ENCODE assay signal across 22 cellular contexts in the genomic region with DNA sequence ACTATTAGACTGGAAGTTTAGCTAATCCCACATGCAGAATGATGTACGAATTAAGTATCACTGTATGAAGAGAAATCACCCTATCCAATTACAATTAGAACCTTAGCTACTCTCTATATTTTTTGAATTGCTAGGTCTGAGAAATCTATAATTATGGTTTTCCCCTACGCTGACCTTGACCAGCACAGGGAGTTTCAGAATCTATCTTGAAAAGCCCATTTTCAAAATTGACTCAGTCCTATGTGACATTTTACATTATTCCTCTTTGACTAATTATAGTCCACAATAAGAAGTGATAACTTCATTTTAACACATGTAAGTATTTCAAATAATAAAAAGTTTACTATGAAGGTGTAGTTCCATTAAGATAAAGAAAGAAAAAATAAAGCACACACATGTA. TPM values are rescaled to one million over a fixed set of nuclear protein-coding genes. Genes with fewer than 3 reads are reported as not detected.
DNase-seq lines count a peak whose midpoint lies in the region; ATAC-seq, FAIRE-seq and TF ChIP-seq lines count a peak whose summit lies in the region.
"Had no signal": no experiment of that assay in that cellular context is flagged by ENCODE, and none has a peak within 500 bp of the region (broad histone marks: within the 10 kb centered on the region; RNA-seq: fewer than 3 reads in every experiment).

No MANE protein-coding gene starts in this region.

- H3K9ac ChIP-seq in MM.1S (ENCODE audit: low read length) = no peak overlapping the region
- H3K9ac ChIP-seq in HepG2 (ENCODE audit: insufficient read depth, low read depth, low read length) = no peak overlapping the region

- ATAC-seq in GM18511 (IDR thresholded peaks at IDR 0.05; ENCODE audit: unreplicated experiment) = peak; percentile 56
- ATAC-seq in HG02588 (IDR thresholded peaks at IDR 0.05; ENCODE audit: unreplicated experiment) = peak; percentile 62
- no peak for ATAC-seq in HepG2
- ATAC-seq: GM23338 had no signal

- no peak for TF ChIP-seq POLR2A in HepG2 (IDR thresholded peaks at IDR 0.05; ENCODE audit: insufficient read depth in 1 of 2, low read depth in 2 of 2, low read length in 2 of 2)

- H3K9me3 ChIP-seq in MM.1S (replicated peaks; ENCODE audit: insufficient read depth, low read length) (no peaks in the 10 kb centered on the region), HepG2 (ENCODE audit: low read length) (no peaks in the 10 kb centered on the region)
- H3K9me3 ChIP-seq: BE2C had no signal

- no peaks in the 10 kb centered on the region for H3K9me2 ChIP-seq in MM.1S (replicated peaks; ENCODE audit: insufficient read depth, low read length)

- no peak for FAIRE-seq in HepG2 (lab: Jason Lieb, UNC)
- FAIRE-seq: A204.1, D721Med, GM18507, GM19239 had no signal

- H3K79me2 ChIP-seq in MM.1S (ENCODE audit: low read length) (no peaks in the 10 kb centered on the region), HepG2 (ENCODE audit: insufficient read depth, low read length) (no peaks in the 10 kb centered on the region)

- no peak overlapping the region for H2AFZ ChIP-seq in MM.1S (ENCODE audit: low read length)
- no peak overlapping the region for H2AFZ ChIP-seq in HepG2 (ENCODE audit: low read length)
- H2AFZ ChIP-seq: GM23338 had no signal

- POLR2A ChIA-PET in HepG2 (lab: Yijun Ruan, JAX) = no interaction called here

- TF ChIP-seq CTCF in MM.1S (IDR thresholded peaks at IDR 0.05; ENCODE audit: low read length) (no peak), HepG2 (CRISPR knock-in tag; IDR thresholded peaks at IDR 0.05) (no peak)

- H3K27me3 ChIP-seq in MM.1S (replicated peaks; ENCODE audit: insufficient read depth, low read length) = no peaks in the 10 kb centered on the region
- H3K27me3 ChIP-seq in HepG2 (ENCODE audit: control insufficient read depth in 1 of 2, insufficient read depth in 2 of 2, low read length in 2 of 2) = no peaks in the 10 kb centered on the region
- H3K27me3 ChIP-seq: BE2C had no signal

- CTCF ChIA-PET in HepG2 (lab: Yijun Ruan, JAX; ENCODE audit: low intra/inter-chr PET ratio, low total read pairs) = no interaction called here

- H4K20me1 ChIP-seq in MM.1S (ENCODE audit: insufficient read depth, low read length) (no peaks in the 10 kb centered on the region), HepG2 (ENCODE audit: insufficient read depth, low read length) (no peaks in the 10 kb centered on the region)

- H3F3A ChIP-seq in MM.1S (ENCODE audit: insufficient read depth, low read length) = no peaks in the 10 kb centered on the region

- TF ChIP-seq RAD21 in HepG2 (CRISPR knock-in tag; IDR thresholded peaks at IDR 0.05) = no peak

- 14% methylated on average over 2 of the region's 2 CpGs for WGBS in HepG2 (ENCODE audit: low lambda C conversion rate)

- no peak overlapping the region for H3K4me3 ChIP-seq in MM.1S (ENCODE audit: low read length)
- no peak overlapping the region for H3K4me3 ChIP-seq in HepG2 (replicated peaks in 1 of 3; ENCODE audit: insufficient read depth in 1 of 3, low read depth in 2 of 3, low read length in 3 of 3)
- H3K4me3 ChIP-seq: GM23338 had no signal

- H3K4me1 ChIP-seq in MM.1S (ENCODE audit: low read length) (peaks cover 17% of the 10 kb centered on the region), HepG2 (ENCODE audit: insufficient read depth, low read length) (no peaks in the 10 kb centered on the region)

- no peak for TF ChIP-seq EP300 in HepG2 (IDR thresholded peaks at IDR 0.05; ENCODE audit: low read depth in 2 of 2, low read length in 2 of 2)
- TF ChIP-seq EP300 in HepG2 (CRISPR knock-in tag; IDR thresholded peaks at IDR 0.05; ENCODE audit: borderline replicate concordance) = no peak

- peak overlapping the region; percentile 23; the same call in 1 of the 2 replicates for H3K4me2 ChIP-seq in MM.1S (ENCODE audit: low read depth, low read length)
- H3K4me2 ChIP-seq in HepG2 (ENCODE audit: low read depth, low read length) = no peak overlapping the region
- H3K4me2 ChIP-seq: GM23338 had no signal

- H3K36me3 ChIP-seq in MM.1S (replicated peaks; ENCODE audit: insufficient read depth, low read length) (no peaks in the 10 kb centered on the region), HepG2 (replicated peaks in 1 of 2; ENCODE audit: control insufficient read depth in 1 of 2, insufficient read depth in 2 of 2, low read length in 2 of 2) (no peaks in the 10 kb centered on the region)
- H3K36me3 ChIP-seq: BE2C had no signal

- DNase-seq in MM.1S (no peak), NCI-H1417 (lab: John Stamatoyannopoulos, UW) (no peak), amniotic stem cell (lab: John Stamatoyannopoulos, UW) (no peak), HepG2 (ENCODE audit: low spot score) (no peak), NCI-H226 (no peak)
- DNase-seq: BE2C; CD4-positive, alpha-beta memory T cell; COR-L47; DMS153; DMS79 treated with DMSO at 0.1 percent for 48 hours; EL; GDM1; H7; KG1 had no signal

- H3K27ac ChIP-seq in MM.1S (ENCODE audit: low read length) (0 out of 2 replicates have a peak overlapping the region, but pooled peaks have one; percentile 2), HepG2 (ENCODE audit: extremely low read length, insufficient read depth, low read length) (no peak overlapping the region)
- H3K27ac ChIP-seq: C4-2B had no signal

- intact Hi-C loops in HepG2 (cut with micrococcal nuclease; ENCODE audit: unreplicated experiment) = no loop called here

- no TSS peak for BruUV-seq in HepG2 (replicated peaks; lab: Mats Ljungman, UMichigan)

- in situ Hi-C loops in HepG2 (cut with HindIII; ENCODE audit: extremely low pct_ligation_motif_present, low pct_unique_long_range_greater_than_20kb) = no loop called here

TF ChIP-seq in HepG2, 621 proteins besides CTCF, POLR2A, EP300 and RAD21:
- TF ChIP-seq, protein P1, sequence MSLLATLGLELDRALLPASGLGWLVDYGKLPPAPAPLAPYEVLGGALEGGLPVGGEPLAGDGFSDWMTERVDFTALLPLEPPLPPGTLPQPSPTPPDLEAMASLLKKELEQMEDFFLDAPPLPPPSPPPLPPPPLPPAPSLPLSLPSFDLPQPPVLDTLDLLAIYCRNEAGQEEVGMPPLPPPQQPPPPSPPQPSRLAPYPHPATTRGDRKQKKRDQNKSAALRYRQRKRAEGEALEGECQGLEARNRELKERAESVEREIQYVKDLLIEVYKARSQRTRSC (CRISPR knock-in tag; IDR thresholded peaks at IDR 0.05; ENCODE audit: low read depth) = no peak
- TF ChIP-seq, protein P2, sequence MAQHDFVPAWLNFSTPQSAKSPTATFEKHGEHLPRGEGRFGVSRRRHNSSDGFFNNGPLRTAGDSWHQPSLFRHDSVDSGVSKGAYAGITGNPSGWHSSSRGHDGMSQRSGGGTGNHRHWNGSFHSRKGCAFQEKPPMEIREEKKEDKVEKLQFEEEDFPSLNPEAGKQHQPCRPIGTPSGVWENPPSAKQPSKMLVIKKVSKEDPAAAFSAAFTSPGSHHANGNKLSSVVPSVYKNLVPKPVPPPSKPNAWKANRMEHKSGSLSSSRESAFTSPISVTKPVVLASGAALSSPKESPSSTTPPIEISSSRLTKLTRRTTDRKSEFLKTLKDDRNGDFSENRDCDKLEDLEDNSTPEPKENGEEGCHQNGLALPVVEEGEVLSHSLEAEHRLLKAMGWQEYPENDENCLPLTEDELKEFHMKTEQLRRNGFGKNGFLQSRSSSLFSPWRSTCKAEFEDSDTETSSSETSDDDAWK (CRISPR knock-in tag; IDR thresholded peaks at IDR 0.05) = no peak
- TF ChIP-seq ZNF670 (CRISPR knock-in tag; IDR thresholded peaks at IDR 0.05; ENCODE audit: borderline replicate concordance) = no peak
TF ChIP-seq in HepG2: peak in this region for 0.

RNA-seq across cellular contexts. Expression of a gene that starts 21.5 kb away (rescaled TPM):
- total RNA-seq in HepG2 (2016; rRNA removed; fragmentation: Illumina TruSeq; extraction: Trizol) = 5.4 and 6.3 TPM in 2 replicates
- total RNA-seq in HepG2 (2016; cell fraction: cytosol; rRNA removed; fragmentation: Illumina TruSeq; extraction: Trizol; ENCODE audit: low read depth) = 0.40 and 0.44 TPM in 2 replicates
- 4.6 and 6.1 TPM in 2 replicates for total RNA-seq in HepG2 (2016; cell fraction: insoluble cytoplasmic fraction; rRNA removed; fragmentation: Illumina TruSeq; extraction: Trizol)
- 0.62 and 1.2 TPM in 2 replicates for total RNA-seq in HepG2 (2016; cell fraction: membrane; rRNA removed; fragmentation: Illumina TruSeq; extraction: Trizol)
- total RNA-seq in HepG2 (2016; cell fraction: nucleus; rRNA removed; fragmentation: Illumina TruSeq; extraction: Trizol) = 5.1 and 5.8 TPM in 2 replicates
- polyA plus RNA-seq in HepG2 (2011; rRNA removed) = 2.3 and 2.4 TPM in 2 replicates
- polyA plus RNA-seq in HepG2 (2011; cell fraction: cytosol; rRNA removed) = 0.43 and 1.1 TPM in 2 replicates
- 2.7 and 3.7 TPM in 2 replicates for polyA plus RNA-seq in HepG2 (2011; cell fraction: nucleus; rRNA removed)
- polyA plus RNA-seq in HepG2 (2012) = 2.0 and 2.5 TPM in 2 replicates
- 0.16 and 0.23 TPM in 2 replicates for polyA plus RNA-seq in HepG2 (2016; cell fraction: cytosol; fragmentation: Illumina TruSeq; extraction: Trizol; ENCODE audit: low read depth)
- 4.1 and 4.4 TPM in 2 replicates for polyA plus RNA-seq in HepG2 (2016; cell fraction: insoluble cytoplasmic fraction; fragmentation: Illumina TruSeq; extraction: Trizol; ENCODE audit: low read depth)
- 0.43 and 0.55 TPM in 2 replicates for polyA plus RNA-seq in HepG2 (2016; cell fraction: membrane; fragmentation: Illumina TruSeq; extraction: Trizol; ENCODE audit: low read depth)
- polyA plus RNA-seq in HepG2 (2016; cell fraction: nucleus; fragmentation: Illumina TruSeq; extraction: Trizol; ENCODE audit: insufficient read depth, low read depth) = 6.8 and 8.7 TPM in 2 replicates
- 0.16 and 2.0 TPM in 2 replicates for polyA minus RNA-seq in HepG2 (2011; rRNA and poly(A)+ RNA removed; ENCODE audit: low replicate concordance)
- polyA minus RNA-seq in HepG2 (2011; cell fraction: cytosol; rRNA and poly(A)+ RNA removed) = 0.88 and 1.3 TPM in 2 replicates
- polyA minus RNA-seq in HepG2 (2011; cell fraction: nucleus; rRNA and poly(A)+ RNA removed) = 5.2 and 6.8 TPM in 2 replicates
